ENCODE assay signal across 5 cellular contexts in the genomic region with DNA sequence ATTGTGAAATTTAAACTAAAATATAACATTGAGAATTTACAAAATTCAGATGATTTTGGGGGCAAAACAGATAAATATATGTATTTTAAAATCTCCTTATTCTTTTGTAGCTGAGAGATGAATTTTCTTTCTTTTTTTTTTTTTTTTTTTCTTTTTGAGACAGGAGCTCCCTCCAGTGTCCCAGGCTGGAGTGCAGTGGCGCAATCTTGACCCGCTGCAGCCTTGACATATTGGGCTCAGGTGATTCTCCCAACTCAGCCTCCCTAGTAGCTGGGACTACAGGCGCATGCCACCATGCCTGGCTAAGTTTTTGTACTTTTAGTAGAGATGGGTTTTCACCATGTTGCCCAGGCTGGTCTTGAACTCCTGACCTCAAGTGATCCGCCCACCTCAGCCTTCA. TPM values are rescaled to one million over a fixed set of nuclear protein-coding genes. Genes with fewer than 3 reads are reported as not detected.
"Had no signal": no experiment of that assay in that cellular context is flagged by ENCODE, and none has a peak within 500 bp of the region (broad histone marks: within the 10 kb centered on the region; RNA-seq: fewer than 3 reads in every experiment).

No MANE protein-coding gene starts in this region.

RNA-seq across cellular contexts. Expression of gene ELMOD1, which starts 14.1 kb away (rescaled TPM):
- total RNA-seq: activated CD8-positive, alpha-beta T cell treated with anti-CD3 and anti-CD28 coated beads for 36 hours; activated naive CD8-positive, alpha-beta T cell treated with anti-CD3 and anti-CD28 coated beads for 36 hours; activated T-cell treated with anti-CD3 and anti-CD28 coated beads, Interleukin-2, amount 50 U/mL, for 72 hours; activated T-helper 2 cell treated with anti-CD3 and anti-CD28 coated beads, Interferon-gamma antibody, Interleukin-2, Interleukin-4, amounts not matched to agents 10 μg/mL and 5 μg/mL and 100 μg/mL, durations not matched to agents 14 hours and 24 hours and 36 hours; T-cell had no signal
